15 cellular contexts compared by ENCODE assay signal in the genomic region with DNA sequence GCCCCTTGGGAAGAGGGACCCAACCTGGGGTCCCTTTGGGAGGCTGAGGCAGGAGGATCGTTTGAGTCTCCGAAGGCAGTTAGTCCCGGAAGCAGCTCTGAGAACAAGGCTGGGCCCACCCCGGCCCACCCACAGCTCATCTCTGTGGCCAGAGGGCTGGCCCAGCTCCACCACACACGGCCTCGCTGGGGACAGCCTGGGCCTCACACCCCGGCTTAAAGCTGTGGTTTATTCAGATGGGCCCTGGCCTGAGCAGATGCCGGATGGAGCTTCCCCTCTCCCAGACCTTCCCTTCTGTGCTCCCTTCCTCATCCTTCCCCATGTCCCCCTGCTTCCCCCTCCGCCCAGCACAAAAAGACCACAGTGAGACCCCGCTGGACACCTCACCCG. TPM values are rescaled to one million over a fixed set of nuclear protein-coding genes. Genes with fewer than 3 reads are reported as not detected.
"Had no signal": no experiment of that assay in that cellular context is flagged by ENCODE, and none has a peak within 500 bp of the region (broad histone marks: within the 10 kb centered on the region; RNA-seq: fewer than 3 reads in every experiment).

No MANE protein-coding gene starts in this region.

- H3K9ac ChIP-seq: neural progenitor cell had no signal

- H3K4me1 ChIP-seq: ascending aorta, neural progenitor cell, thyroid gland, upper lobe of right lung had no signal

- H3K9me3 ChIP-seq: adrenal gland, ascending aorta, thyroid gland, upper lobe of right lung had no signal

- H3K9me3 Mint-ChIP-seq: activated CD4-positive, alpha-beta T cell treated with anti-CD3 and anti-CD28 coated beads, Interleukin-2, amount 10 ng/mL, durations not matched to agents 7 days and 5 days; activated naive CD4-positive, alpha-beta T cell treated with anti-CD3 and anti-CD28 coated beads, Interleukin-2, amount 50 U/mL, for 72 hours; memory B cell; naive thymus-derived CD8-positive, alpha-beta T cell; neural progenitor cell; stimulated activated naive CD8-positive, alpha-beta T cell treated with anti-CD3 and anti-CD28 coated beads, Interleukin-15, Interleukin-2, amounts not matched to agents 100 ng/mL and 50 ng/mL, for 24 hours had no signal

- H3K4me3 ChIP-seq: adrenal gland, ascending aorta, heart right ventricle, neural progenitor cell, thyroid gland, upper lobe of right lung had no signal

- H3K27me3 ChIP-seq: adrenal gland, ascending aorta, brain microvascular endothelial cell, neural progenitor cell, thyroid gland, upper lobe of right lung had no signal

- H3K36me3 Mint-ChIP-seq: activated naive CD4-positive, alpha-beta T cell treated with anti-CD3 and anti-CD28 coated beads, Interleukin-2, amount 50 U/mL, for 72 hours; memory B cell; naive thymus-derived CD8-positive, alpha-beta T cell; neural progenitor cell had no signal

- H3K36me3 ChIP-seq: adrenal gland, ascending aorta, brain microvascular endothelial cell, heart right ventricle, neural progenitor cell, thyroid gland, upper lobe of right lung had no signal

- H2AFZ ChIP-seq: neural progenitor cell had no signal

- H3K4me3 Mint-ChIP-seq: activated CD4-positive, alpha-beta T cell treated with anti-CD3 and anti-CD28 coated beads, Interleukin-2, amount 10 ng/mL, durations not matched to agents 7 days and 5 days; activated CD8-positive, alpha-beta T cell treated with anti-CD3 and anti-CD28 coated beads, Interleukin-2, amount 10 ng/mL, durations not matched to agents 7 days and 5 days; memory B cell; naive thymus-derived CD8-positive, alpha-beta T cell; neural progenitor cell; stimulated activated naive CD8-positive, alpha-beta T cell treated with anti-CD3 and anti-CD28 coated beads, Interleukin-15, Interleukin-2, amounts not matched to agents 100 ng/mL and 50 ng/mL, for 24 hours; T-helper 17 cell had no signal

- H3K27me3 Mint-ChIP-seq: activated CD4-positive, alpha-beta T cell treated with anti-CD3 and anti-CD28 coated beads, Interleukin-2, amount 10 ng/mL, durations not matched to agents 7 days and 5 days; stimulated activated naive CD8-positive, alpha-beta T cell treated with anti-CD3 and anti-CD28 coated beads, Interleukin-15, Interleukin-2, amounts not matched to agents 100 ng/mL and 50 ng/mL, for 24 hours had no signal

- H3K27ac ChIP-seq: adrenal gland, ascending aorta, brain microvascular endothelial cell, heart right ventricle, neural progenitor cell, thyroid gland, upper lobe of right lung, VCaP had no signal

- H3K4me1 Mint-ChIP-seq: activated CD4-positive, alpha-beta T cell treated with anti-CD3 and anti-CD28 coated beads, Interleukin-2, amount 10 ng/mL, durations not matched to agents 7 days and 5 days; memory B cell; T-helper 17 cell had no signal

- H3K4me2 ChIP-seq: neural progenitor cell had no signal

RNA-seq across cellular contexts. Expression of a gene that starts 54.4 kb away (rescaled TPM):
- total RNA-seq: ascending aorta had no signal
